Comparison of ENCODE assay signal across 34 cellular contexts in the genomic region with DNA sequence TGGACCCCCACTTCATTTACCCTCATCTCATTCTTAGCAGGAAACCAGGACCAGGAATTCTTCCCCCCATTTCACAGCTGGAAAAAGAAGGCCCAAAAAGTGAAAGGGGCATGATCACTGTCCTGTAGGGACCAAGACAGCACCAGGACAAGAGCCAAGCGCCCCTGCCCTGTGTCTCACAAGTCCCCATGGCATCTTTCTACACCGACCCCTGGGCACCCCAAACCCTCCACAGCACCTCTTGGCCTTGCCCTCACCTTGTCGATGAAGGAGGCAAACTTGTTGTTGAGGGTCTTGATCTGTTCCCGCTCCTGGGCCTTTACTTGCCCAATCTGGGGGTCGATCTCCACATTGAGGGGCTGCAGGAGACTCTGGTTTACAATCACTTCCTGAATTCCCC. TPM values are rescaled to one million over a fixed set of nuclear protein-coding genes. Genes with fewer than 3 reads are reported as not detected.
DNase-seq lines count a peak whose midpoint lies in the region; ATAC-seq and TF ChIP-seq lines count a peak whose summit lies in the region.
"Had no signal": no experiment of that assay in that cellular context is flagged by ENCODE, and none has a peak within 500 bp of the region (broad histone marks: within the 10 kb centered on the region; RNA-seq: fewer than 3 reads in every experiment).

No MANE protein-coding gene starts in this region.

- H3K4me1 ChIP-seq in upper lobe of right lung: no peaks in the 10 kb centered on the region
- no peaks in the 10 kb centered on the region for H3K4me1 ChIP-seq in A673 (ENCODE audit: insufficient read depth, low read length, poor library complexity, severe bottlenecking)
- H3K4me1 ChIP-seq: A549, BE2C, BLaER1, Caco-2 had no signal

- H3K9me3 ChIP-seq in upper lobe of right lung: no peaks in the 10 kb centered on the region
- H3K9me3 ChIP-seq in A673 (ENCODE audit: low read depth, low read length, poor library complexity, severe bottlenecking): no peaks in the 10 kb centered on the region
- H3K9me3 ChIP-seq: A549; BE2C; BLaER1; BLaER1 treated with 17β-estradiol and CSF1 and Interleukin-3, amounts not matched to agents 10 nM and 100 nM; Caco-2 had no signal

- CTCF ChIA-PET in A673 (lab: Charles Lee): no interaction called here

- H3K4me3 ChIP-seq in upper lobe of right lung (no peak overlapping the region), A673 (ENCODE audit: low read depth, low read length, poor library complexity, severe bottlenecking) (no peak overlapping the region)
- H3K4me3 ChIP-seq: A549; BLaER1; BLaER1 treated with 17β-estradiol and CSF1 and Interleukin-3, amounts not matched to agents 10 nM and 100 nM had no signal

- POLR2A ChIA-PET in A673 (lab: Charles Lee; ENCODE audit: low non-redundant PET): no interaction called here

- no peak for ATAC-seq in upper lobe of right lung
- ATAC-seq: A549; CD8-positive, alpha-beta T cell had no signal

- DNase-seq in mesenteric fat pad (ENCODE audit: low spot score): peak; percentile 74
- peak; percentile 25 for DNase-seq in posterior vena cava (ENCODE audit: low spot score)
- DNase-seq in upper lobe of right lung: peak; percentile 45
- DNase-seq in A673 (ENCODE audit: low spot score): no peak
- no peak for DNase-seq in NCI-H82 (lab: John Stamatoyannopoulos, UW)
- no peak for DNase-seq in ACHN
- DNase-seq: 8988T; AML-193; BE2C; C1 segment of cervical spinal cord; Caco-2; Calu3; CD4-positive, alpha-beta memory T cell; CD4-positive, alpha-beta T cell; CD4-positive, CD25-positive, alpha-beta regulatory T cell; CD8-positive, alpha-beta memory T cell; CD8-positive, alpha-beta T cell; COR-L47; DMS 273 treated with DMSO at 0.1 percent for 48 hours; DMS153; DMS53; DMS79; DMS79 treated with DMSO at 0.1 percent for 48 hours; DND-41; EL had no signal

- BruUV-seq in A673 (replicated peaks; lab: Mats Ljungman, UMichigan): no TSS peak

- peaks cover 24% of the 10 kb centered on the region for H3K27me3 ChIP-seq in upper lobe of right lung
- no peaks in the 10 kb centered on the region for H3K27me3 ChIP-seq in A673 (replicated peaks; ENCODE audit: insufficient read depth, low read depth, low read length, poor library complexity)
- H3K27me3 ChIP-seq: BLaER1; BLaER1 treated with 17β-estradiol and CSF1 and Interleukin-3, amounts not matched to agents 10 nM and 100 nM had no signal

- intact Hi-C loops in posterior vena cava (cut with DNase I): no loop called here
- intact Hi-C loops in upper lobe of right lung (cut with DNase I): no loop called here
- intact Hi-C loops in A673 (cut with micrococcal nuclease; ENCODE audit: unreplicated experiment): no loop called here

- no peaks in the 10 kb centered on the region for H3K36me3 ChIP-seq in upper lobe of right lung
- no peaks in the 10 kb centered on the region for H3K36me3 ChIP-seq in A673 (ENCODE audit: insufficient read depth, low read length, poor library complexity, severe bottlenecking)
- H3K36me3 ChIP-seq: BE2C; BLaER1; BLaER1 treated with 17β-estradiol and CSF1 and Interleukin-3, amounts not matched to agents 10 nM and 100 nM had no signal

- in situ Hi-C loops in ACHN (cut with HindIII; ENCODE audit: low pct_ligation_motif_present, low pct_unique_long_range_greater_than_20kb, low sequenced_read_pairs): no loop called here

- H3K27ac ChIP-seq in upper lobe of right lung: no peak overlapping the region
- no peak overlapping the region for H3K27ac ChIP-seq in A673 (ENCODE audit: low read depth, low read length, poor library complexity, severe bottlenecking)
- H3K27ac ChIP-seq: 22Rv1; A549; BLaER1; BLaER1 treated with 17β-estradiol and CSF1 and Interleukin-3, amounts not matched to agents 10 nM and 100 nM; C4-2B had no signal

- TF ChIP-seq CTCF in upper lobe of right lung (IDR thresholded peaks at IDR 0.05): no peak
- no peak for TF ChIP-seq CTCF in A673 (conservative IDR thresholded peaks at IDR 0.05; ENCODE audit: low read depth, low read length)

RNA-seq across cellular contexts. Expression of a gene that starts 0.7 kb away (rescaled TPM):
- not detected for total RNA-seq in mesenteric fat pad
- total RNA-seq in posterior vena cava: not detected
- total RNA-seq in upper lobe of right lung: not detected
- total RNA-seq in A673 (2021): not detected in 2 replicates
- total RNA-seq: A172; B cell; Caco-2; Calu3; CD4-positive, alpha-beta memory T cell; CD4-positive, alpha-beta T cell; CD4-positive, CD25-positive, alpha-beta regulatory T cell; CD8-positive, alpha-beta memory T cell; CD8-positive, alpha-beta T cell; Daoy; G401 had no signal

RNA-seq across cellular contexts. Expression of a gene that starts 19.5 kb away (rescaled TPM):
- total RNA-seq in mesenteric fat pad (not detected), posterior vena cava (not detected), upper lobe of right lung (not detected), A673 (2021) (not detected in 2 replicates)
- total RNA-seq: A172; B cell; Caco-2; Calu3; CD4-positive, alpha-beta memory T cell; CD4-positive, alpha-beta T cell; CD4-positive, CD25-positive, alpha-beta regulatory T cell; CD8-positive, alpha-beta memory T cell; CD8-positive, alpha-beta T cell; Daoy; G401 had no signal

RNA-seq across cellular contexts. Expression of a gene that starts 37.5 kb away (rescaled TPM):
- not detected for total RNA-seq in mesenteric fat pad
- total RNA-seq in posterior vena cava: not detected
- total RNA-seq in upper lobe of right lung: 6.8 TPM
- not detected in 2 replicates for total RNA-seq in A673 (2021)
- total RNA-seq: A172; B cell; Calu3; CD4-positive, alpha-beta memory T cell; CD4-positive, alpha-beta T cell; CD4-positive, CD25-positive, alpha-beta regulatory T cell; CD8-positive, alpha-beta memory T cell; CD8-positive, alpha-beta T cell; Daoy; G401 had no signal

RNA-seq across cellular contexts. Expression of a gene that starts 57.7 kb away (rescaled TPM):
- total RNA-seq in mesenteric fat pad: 2.4 TPM
- total RNA-seq in posterior vena cava: not detected
- 5.4 TPM for total RNA-seq in upper lobe of right lung
- not detected in 2 replicates for total RNA-seq in A673 (2021)
- total RNA-seq: B cell; Caco-2; Calu3; CD4-positive, alpha-beta memory T cell; CD4-positive, alpha-beta T cell; CD4-positive, CD25-positive, alpha-beta regulatory T cell; CD8-positive, alpha-beta memory T cell; CD8-positive, alpha-beta T cell; G401 had no signal

Comparison
In these comparisons a context has a peak if more than half of its experiments do, and no peak if none do; other contexts are left out.
1. DNase-seq: peak in mesenteric fat pad (single experiment), posterior vena cava (single experiment) and upper lobe of right lung (single experiment); none in A673 (single experiment), NCI-H82 (single experiment) and ACHN (single experiment).